23 cellular contexts compared by ENCODE assay signal in the genomic region with DNA sequence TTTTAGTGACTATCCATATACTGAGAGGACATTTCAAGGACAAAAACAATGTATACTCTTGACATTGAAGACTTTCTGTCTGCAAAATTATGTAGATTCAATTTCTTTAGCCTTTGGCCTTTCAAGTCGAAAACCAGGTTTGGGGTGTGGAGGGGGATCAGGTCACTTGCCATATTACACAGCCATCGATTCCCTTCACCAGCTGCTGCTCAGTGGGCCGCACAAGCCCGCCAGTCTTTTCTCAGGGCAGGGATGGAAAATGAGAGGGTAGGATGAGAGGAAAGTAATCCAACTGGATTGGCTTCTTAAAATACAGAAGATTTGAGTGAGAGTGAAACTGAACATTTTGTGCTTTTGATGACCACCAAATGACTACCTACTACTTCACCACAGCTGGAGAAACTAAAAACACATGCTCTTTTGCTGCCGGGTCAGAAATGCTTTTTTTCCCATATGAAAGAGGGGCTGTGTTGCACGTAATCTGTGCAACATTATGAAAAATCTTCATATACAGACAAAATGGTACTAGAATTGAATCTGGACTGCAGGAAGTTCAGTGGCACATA. TPM values are rescaled to one million over a fixed set of nuclear protein-coding genes. Genes with fewer than 3 reads are reported as not detected.
DNase-seq lines count a peak whose midpoint lies in the region; ATAC-seq and TF ChIP-seq lines count a peak whose summit lies in the region.
"Had no signal": no experiment of that assay in that cellular context is flagged by ENCODE, and none has a peak within 500 bp of the region (broad histone marks: within the 10 kb centered on the region; RNA-seq: fewer than 3 reads in every experiment).

No MANE protein-coding gene starts in this region.

- H3K4me1 ChIP-seq in left ventricle myocardium inferior (peaks cover 82% of the 10 kb centered on the region), fibroblast of lung (ENCODE audit: control insufficient read depth, extremely low read depth, insufficient read depth, low read length) (peaks cover 6% of the 10 kb centered on the region), psoas muscle (peaks cover 15% of the 10 kb centered on the region), uterus (peaks cover 0 to 7% of the 10 kb centered on the region in 2 donors)

- H3K27me3 ChIP-seq in left ventricle myocardium inferior (ENCODE audit: low read depth) (no peaks in the 10 kb centered on the region), fibroblast of lung (ENCODE audit: control insufficient read depth, insufficient read depth, low read length) (no peaks in the 10 kb centered on the region), psoas muscle (ENCODE audit: insufficient read depth in 3 of 3, low read length in 2 of 3) (no peaks in the 10 kb centered on the region), uterus (no peaks in the 10 kb centered on the region)
- H3K27me3 ChIP-seq: brain microvascular endothelial cell, spleen had no signal

- no peaks in the 10 kb centered on the region for H4K20me1 ChIP-seq in fibroblast of lung (ENCODE audit: control insufficient read depth, extremely low read depth, insufficient read depth, low read length)

- DNase-seq in left ventricle myocardium inferior (no peak), Right ventricle myocardium inferior (ENCODE audit: missing footprints) (no peak), fibroblast of lung (ENCODE audit: low read depth in 2 of 2) (no peak), psoas muscle (peak in 1 of 2 donors; percentile 51), uterus (no peak), GM13976 (ENCODE audit: low spot score) (no peak), RWPE1 (ENCODE audit: low spot score) (no peak)
- DNase-seq: activated B cell treated with CpG ODN at 0.5 μM for 24 hours; activated CD4-positive, alpha-beta T cell treated with anti-CD3 and anti-CD28 coated beads, Interleukin-2, amount 50 U/mL, for 48 hours; activated effector memory CD4-positive, alpha-beta T cell treated with anti-CD3 and anti-CD28 coated beads, Interleukin-2, amount 50 U/mL, for 16 hours; activated naive CD8-positive, alpha-beta T cell treated with anti-CD3 and anti-CD28 coated beads, Interleukin-2, amount 50 U/mL, for 24 hours; brain microvascular endothelial cell; CD4-positive, alpha-beta T cell; DMS 273 treated with DMSO at 0.1 percent for 48 hours; GM23248; Kasumi-1; kidney glomerular epithelial cell; NCI-H1092; NCI-H2081; NCI-H446; spleen; T1000 had no signal

- peak overlapping the region; percentile 16 for H3K4me2 ChIP-seq in fibroblast of lung (ENCODE audit: extremely low read depth, insufficient read depth, low read length)

- H3K79me2 ChIP-seq in fibroblast of lung (ENCODE audit: control insufficient read depth, insufficient read depth, low read length), result no peaks in the 10 kb centered on the region

- TF ChIP-seq POLR2A in uterus (IDR thresholded peaks at IDR 0.05), result no peak

- TF ChIP-seq CTCF in left ventricle myocardium inferior (IDR thresholded peaks at IDR 0.05; ENCODE audit: borderline replicate concordance) (no peak), fibroblast of lung (conservative IDR thresholded peaks at IDR 0.05 in 1 of 2, IDR thresholded peaks at IDR 0.05 in 1 of 2; ENCODE audit: low read depth in 1 of 2, low read length in 2 of 2) (no peak), psoas muscle (IDR thresholded peaks at IDR 0.05) (no peak), uterus (IDR thresholded peaks at IDR 0.05) (no peak), GM13976 (IDR thresholded peaks at IDR 0.05; ENCODE audit: borderline replicate concordance, control extremely low read depth, extremely low read depth, insufficient read depth, missing control alignments) (no peak), RWPE1 (conservative IDR thresholded peaks at IDR 0.05; ENCODE audit: low read depth) (no peak)

- 26 to 42% (median 37%) methylated on average over 6 of the region's 6 CpGs for WGBS in psoas muscle, 3 donors

- no peak overlapping the region for H2AFZ ChIP-seq in fibroblast of lung (ENCODE audit: low read length)
- H2AFZ ChIP-seq: GM23248 had no signal

- H3K4me3 ChIP-seq in left ventricle myocardium inferior (peak overlapping the region; percentile 57), fibroblast of lung (replicated peaks in 1 of 4; ENCODE audit: control extremely low read depth in 1 of 4, insufficient read depth in 1 of 4, low read depth in 3 of 4, low read length in 4 of 4) (no peak overlapping the region), psoas muscle (peak overlapping the region; percentile 74), uterus (peak overlapping the region in 1 of 2 donors; percentile 0)
- H3K4me3 ChIP-seq: GM23248, spleen had no signal

- POLR2A ChIA-PET in RWPE1 (lab: Yijun Ruan, JAX; ENCODE audit: low non-redundant PET), result no interaction called here

- H3K9ac ChIP-seq in fibroblast of lung (ENCODE audit: insufficient read depth, low read length), result no peak overlapping the region
- H3K9ac ChIP-seq: GM23248 had no signal

- H3K27ac ChIP-seq in left ventricle myocardium inferior (replicated peaks) (peak overlapping the region; percentile 87), fibroblast of lung (ENCODE audit: insufficient read depth, low read length) (peak overlapping the region; percentile 29), psoas muscle (peak overlapping the region; percentile 95), uterus (peak overlapping the region; percentile 81 to 87), RWPE1 (no peak overlapping the region)
- H3K27ac ChIP-seq: brain microvascular endothelial cell, GM23248, spleen had no signal

- in situ Hi-C loops in GM13976 (cut with MboI; ENCODE audit: low sequenced_read_pairs, unreplicated experiment), result no loop called here

- intact Hi-C loops in left ventricle myocardium inferior (cut with micrococcal nuclease), result no loop called here
- intact Hi-C loops in Right ventricle myocardium inferior (cut with DNase I), result loop anchor here (1.0 kb wide), 1 partner anchor 28 kb away; no protein-coding TSS in a partner anchor
- intact Hi-C loops in psoas muscle (cut with DNase I), result no loop called here
- intact Hi-C loops in uterus (cut with DNase I; ENCODE audit: low total_unique reads), result no loop called here

- ATAC-seq in Right ventricle myocardium inferior (no peak), psoas muscle (no peak), GM18909 (IDR thresholded peaks at IDR 0.05; ENCODE audit: poor library complexity, unreplicated experiment) (no peak)
- ATAC-seq: activated naive CD8-positive, alpha-beta T cell treated with anti-CD3 and anti-CD28 coated beads, Interleukin-2, amount 50 U/mL, for 24 hours had no signal

- CTCF ChIA-PET in RWPE1 (lab: Yijun Ruan, JAX), result no interaction called here

- H3K36me3 ChIP-seq in left ventricle myocardium inferior, result no peaks in the 10 kb centered on the region
- no peaks in the 10 kb centered on the region for H3K36me3 ChIP-seq in fibroblast of lung (ENCODE audit: control insufficient read depth, insufficient read depth, low read length)
- peaks cover 0 to 44% of the 10 kb centered on the region in 2 donors for H3K36me3 ChIP-seq in psoas muscle (ENCODE audit: insufficient read depth in 1 of 2, low read depth in 1 of 2)
- H3K36me3 ChIP-seq in uterus, result no peaks in the 10 kb centered on the region
- H3K36me3 ChIP-seq: brain microvascular endothelial cell, spleen had no signal

- H3K9me3 ChIP-seq in left ventricle myocardium inferior (replicated peaks) (no peaks in the 10 kb centered on the region), fibroblast of lung (ENCODE audit: control insufficient read depth, insufficient read depth, low read depth, low read length) (no peaks in the 10 kb centered on the region), psoas muscle (no peaks in the 10 kb centered on the region), uterus (no peaks in the 10 kb centered on the region)
- H3K9me3 ChIP-seq: spleen had no signal

RNA-seq across cellular contexts. Expression of a gene that starts 51.4 kb away (rescaled TPM):
- total RNA-seq in left ventricle myocardium inferior (1,867 TPM), Right ventricle myocardium inferior (1,876 TPM), fibroblast of lung (127 and 180 TPM in 2 replicates), psoas muscle (1,000 to 10,000 TPM; 6,074 to 8,382 (median 6,962) TPM), uterus (100 to 1,000 TPM; 279 to 745 (median 469) TPM)
- polyA plus RNA-seq in fibroblast of lung (311 and 627 TPM in 2 replicates), psoas muscle (1,000 to 10,000 TPM in 2 of 3 donors, 100 to 1,000 TPM in 1; 325 to 4,774 (median 2,961) TPM)
- 171 and 314 TPM in 2 replicates for polyA plus RNA-seq in fibroblast of lung (2012)
- polyA minus RNA-seq in fibroblast of lung (ENCODE audit: low replicate concordance), result 227 and 451 TPM in 2 replicates

RNA-seq across cellular contexts. Expression of a gene that starts 52.4 kb away (rescaled TPM):
- total RNA-seq in left ventricle myocardium inferior, result 13.8 TPM
- total RNA-seq in Right ventricle myocardium inferior, result 13.5 TPM
- 19.0 and 20.5 TPM in 2 replicates for total RNA-seq in fibroblast of lung
- polyA plus RNA-seq in fibroblast of lung, result 18.4 and 30.7 TPM in 2 replicates
- 23.0 and 40.2 TPM in 2 replicates for polyA plus RNA-seq in fibroblast of lung (2012)
- 22.0 and 25.2 TPM in 2 replicates for polyA minus RNA-seq in fibroblast of lung (ENCODE audit: low replicate concordance)
- total RNA-seq in psoas muscle, result 10 to 100 TPM in 3 of 4 donors, 1 to 10 TPM in 1; 7.6 to 14.8 (median 10.6) TPM
- 1 to 10 TPM; 4.6 to 8.0 (median 6.2) TPM for polyA plus RNA-seq in psoas muscle
- total RNA-seq in uterus, result 10 to 100 TPM; 13.8 to 28.5 (median 20.4) TPM

Comparison
In these comparisons a context has a peak if more than half of its experiments do, and no peak if none do; other contexts are left out.
1. H3K4me3 ChIP-seq: peak in left ventricle myocardium inferior (single experiment) and psoas muscle (single experiment); none in fibroblast of lung (0 of 4).